Comparison of ENCODE assay signal across 8 cellular contexts in the genomic region with DNA sequence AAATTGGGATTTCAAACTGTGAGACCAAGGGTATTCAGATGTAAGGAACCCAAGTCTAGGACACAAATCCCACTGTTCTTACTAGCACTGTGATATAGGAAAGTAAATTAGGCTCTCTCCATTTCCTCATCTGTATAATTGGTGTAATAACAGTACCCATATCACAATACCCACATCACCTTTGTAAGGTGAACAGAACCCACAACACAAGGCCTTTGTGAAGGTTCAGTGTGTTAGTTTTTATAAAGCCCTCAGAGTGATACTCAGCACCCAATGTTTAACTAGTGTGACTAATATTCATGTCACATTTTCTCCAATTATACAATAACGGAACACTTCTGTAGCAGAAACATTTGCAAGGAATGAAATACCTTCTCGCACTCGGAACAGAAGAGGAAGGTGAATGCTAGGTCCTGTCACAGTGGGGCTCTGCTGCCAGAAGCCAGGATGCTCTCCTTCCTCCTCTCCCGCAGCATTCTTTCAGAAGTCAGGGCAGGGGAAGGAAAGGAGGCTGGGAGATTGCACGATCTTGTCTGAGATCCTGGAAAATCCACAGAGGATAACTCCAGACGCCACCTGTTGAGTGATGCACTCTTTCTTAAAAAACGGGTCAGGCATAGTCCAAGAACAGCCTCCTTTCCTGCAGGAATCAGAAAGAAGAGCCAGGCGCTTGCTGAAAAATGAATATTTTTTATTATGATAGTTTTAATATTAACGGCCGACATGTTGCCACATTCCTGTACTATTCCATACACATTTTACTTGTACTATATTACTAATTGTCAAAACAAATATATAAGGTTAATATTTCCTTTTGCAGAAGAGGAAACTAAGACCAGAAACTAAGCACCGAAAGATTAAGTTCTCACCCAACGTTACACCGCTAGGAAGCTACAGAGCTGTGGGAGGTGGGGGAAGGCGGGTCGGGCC. TPM values are rescaled to one million over a fixed set of nuclear protein-coding genes. Genes with fewer than 3 reads are reported as not detected.
DNase-seq lines count a peak whose midpoint lies in the region; ATAC-seq and TF ChIP-seq lines count a peak whose summit lies in the region.

No MANE protein-coding gene starts in this region.

- no peaks in the 10 kb centered on the region for H3K79me1 ChIP-seq in mesendoderm (ENCODE audit: low read length)

- no CpG with 5 or more reads among the region's 15 CpGs for WGBS in mesendoderm (ENCODE audit: extremely low coverage, insufficient coverage, low lambda C conversion rate)

- 0 out of 2 replicates have a peak, but pooled peaks cover 8% of the 10 kb centered on the region for H3K4me1 ChIP-seq in MM.1S (ENCODE audit: low read length)
- H3K4me1 ChIP-seq in mesendoderm (ENCODE audit: control insufficient read depth, low read depth, low read length): peaks cover 2% of the 10 kb centered on the region

- no peak overlapping the region for H2AK5ac ChIP-seq in mesendoderm (ENCODE audit: low read length)

- H3F3A ChIP-seq in MM.1S (ENCODE audit: insufficient read depth, low read length): peaks cover 6% of the 10 kb centered on the region; the same call in 1 of the 2 replicates

- no peak overlapping the region for H2BK15ac ChIP-seq in mesendoderm (replicated peaks; ENCODE audit: low read depth)

- no peak for TF ChIP-seq CTCF in MM.1S (IDR thresholded peaks at IDR 0.05; ENCODE audit: low read length)

- peak overlapping the region; percentile 73 for H3K4me2 ChIP-seq in MM.1S (ENCODE audit: low read depth, low read length)
- peak overlapping the region; percentile 49 for H3K4me2 ChIP-seq in mesendoderm (ENCODE audit: low read length)

- no peak overlapping the region for H3K4ac ChIP-seq in mesendoderm (ENCODE audit: low read depth, low read length)

- ATAC-seq in HG02938 (IDR thresholded peaks at IDR 0.05; ENCODE audit: unreplicated experiment): no peak
- ATAC-seq in HG02678 (IDR thresholded peaks at IDR 0.05; ENCODE audit: unreplicated experiment): no peak

- H2BK120ac ChIP-seq in mesendoderm (ENCODE audit: low read depth, low read length): no peak overlapping the region

- H3K9me2 ChIP-seq in MM.1S (replicated peaks; ENCODE audit: insufficient read depth, low read length): no peaks in the 10 kb centered on the region

- no peak overlapping the region for H4K5ac ChIP-seq in mesendoderm (ENCODE audit: low read length)

- H3K23ac ChIP-seq in mesendoderm (ENCODE audit: low read length): no peak overlapping the region

- peak; percentile 27 for DNase-seq in GM03348 (ENCODE audit: low spot score)
- no peak for DNase-seq in MM.1S
- DNase-seq in cerebellum (ENCODE audit: low spot score): peak; percentile 10
- DNase-seq in mesendoderm: peak; percentile 22
- DNase-seq in amniotic stem cell (lab: John Stamatoyannopoulos, UW): no peak
- no peak for DNase-seq in putamen (ENCODE audit: low spot score)

- H3K27me3 ChIP-seq in MM.1S (replicated peaks; ENCODE audit: insufficient read depth, low read length): no peaks in the 10 kb centered on the region
- no peaks in the 10 kb centered on the region for H3K27me3 ChIP-seq in mesendoderm (ENCODE audit: insufficient read depth, low read length, poor library complexity)

- peak overlapping the region; percentile 94 for H3K56ac ChIP-seq in mesendoderm (ENCODE audit: low read length)

- 0 out of 2 replicates have a peak, but pooled peaks cover 3% of the 10 kb centered on the region for H3K36me3 ChIP-seq in MM.1S (replicated peaks; ENCODE audit: insufficient read depth, low read length)
- peaks cover 5% of the 10 kb centered on the region for H3K36me3 ChIP-seq in mesendoderm (ENCODE audit: control insufficient read depth, insufficient read depth, low read length)

- H2AFZ ChIP-seq in MM.1S (ENCODE audit: low read length): peak overlapping the region; percentile 86

- H4K20me1 ChIP-seq in MM.1S (ENCODE audit: insufficient read depth, low read length): no peaks in the 10 kb centered on the region

- peaks cover 6% of the 10 kb centered on the region; the same call in 1 of the 2 replicates for H3K79me2 ChIP-seq in MM.1S (ENCODE audit: low read length)
- peaks cover 2% of the 10 kb centered on the region for H3K79me2 ChIP-seq in mesendoderm (ENCODE audit: control insufficient read depth, insufficient read depth, low read length)

- H3K18ac ChIP-seq in mesendoderm (ENCODE audit: low read length): no peak overlapping the region

- H3K4me3 ChIP-seq in MM.1S (ENCODE audit: low read length): peak overlapping the region; percentile 72
- peak overlapping the region; percentile 92 for H3K4me3 ChIP-seq in mesendoderm (ENCODE audit: low read length)

- no peaks in the 10 kb centered on the region for H3K9me3 ChIP-seq in MM.1S (replicated peaks; ENCODE audit: insufficient read depth, low read length)

- no peak overlapping the region for H4K8ac ChIP-seq in mesendoderm (ENCODE audit: low read depth, low read length)

- peak overlapping the region; percentile 26; the same call in 1 of the 2 replicates for H3K27ac ChIP-seq in MM.1S (ENCODE audit: low read length)
- H3K27ac ChIP-seq in mesendoderm (ENCODE audit: low read depth, low read length): no peak overlapping the region

- H3K9ac ChIP-seq in MM.1S (ENCODE audit: low read length): peak overlapping the region; percentile 58
- H3K9ac ChIP-seq in mesendoderm (ENCODE audit: low read length): peak overlapping the region; percentile 90

- no peak overlapping the region for H2BK5ac ChIP-seq in mesendoderm (ENCODE audit: low read length)

RNA-seq across cellular contexts. Expression of a gene that starts 0.8 kb away (rescaled TPM):
- 17.4 TPM for total RNA-seq in cerebellum
- 11.7 TPM for polyA plus RNA-seq in mesendoderm (2013, experiment 1 of 2)
- polyA plus RNA-seq in mesendoderm (2013, experiment 2 of 2): 11.9 TPM

RNA-seq across cellular contexts. Expression of a gene that starts 16.7 kb away (rescaled TPM):
- total RNA-seq in cerebellum: 28.4 TPM
- 1.3 TPM for polyA plus RNA-seq in mesendoderm (2013, experiment 1 of 2)
- 1.3 TPM for polyA plus RNA-seq in mesendoderm (2013, experiment 2 of 2)

RNA-seq across cellular contexts. Expression of a gene that starts 49.7 kb away (rescaled TPM):
- total RNA-seq in cerebellum: 14.5 TPM
- polyA plus RNA-seq in mesendoderm (2013, experiment 1 of 2): 5.5 TPM
- polyA plus RNA-seq in mesendoderm (2013, experiment 2 of 2): 5.4 TPM

RNA-seq across cellular contexts. Expression of a gene that starts 50.6 kb away (rescaled TPM):
- total RNA-seq in cerebellum: 8.6 TPM
- 5.3 TPM for polyA plus RNA-seq in mesendoderm (2013, experiment 1 of 2)
- 5.0 TPM for polyA plus RNA-seq in mesendoderm (2013, experiment 2 of 2)

Comparison
In these comparisons a context has a peak if more than half of its experiments do, and no peak if none do; other contexts are left out.
1. DNase-seq: peak in GM03348 (single experiment), cerebellum (single experiment) and mesendoderm (single experiment); none in MM.1S (single experiment), amniotic stem cell (single experiment) and putamen (single experiment).